Comparison of ENCODE assay signal across 4 cellular contexts in genomic region chr17:12313786-12314185, GRCh38.
TF ChIP-seq lines count a peak whose summit lies in the region.

No MANE protein-coding gene starts in this region.

TF ChIP-seq in HepG2, 621 proteins besides CTCF, POLR2A, EP300 and RAD21:
- TF ChIP-seq NAIF1 (CRISPR knock-in tag; IDR thresholded peaks at IDR 0.05; ENCODE audit: borderline replicate concordance) (no peak), MAFF (IDR thresholded peaks at IDR 0.05; ENCODE audit: low read depth, low read length) (peak; percentile 46; the same call in 1 of the 2 replicates), MAFK (conservative IDR thresholded peaks at IDR 0.05 in 1 of 2, IDR thresholded peaks at IDR 0.05 in 1 of 2; ENCODE audit: low read length in 2 of 2) (peak; percentile 52 to 71; a peak in 3 of 4 replicates), NCOA5 (CRISPR knock-in tag; IDR thresholded peaks at IDR 0.05) (no peak), NFATC3 (CRISPR knock-in tag; IDR thresholded peaks at IDR 0.05) (no peak), HMG20B (CRISPR knock-in tag; conservative IDR thresholded peaks at IDR 0.05) (no peak), SNAI1 (CRISPR knock-in tag; IDR thresholded peaks at IDR 0.05; ENCODE audit: borderline replicate concordance) (no peak), RCOR2 (CRISPR knock-in tag; IDR thresholded peaks at IDR 0.05) (no peak), PAF1 (CRISPR knock-in tag; IDR thresholded peaks at IDR 0.05) (no peak), ZNF292 (CRISPR knock-in tag; IDR thresholded peaks at IDR 0.05; ENCODE audit: borderline replicate concordance, low read depth) (no peak), ZNF513 (CRISPR knock-in tag; conservative IDR thresholded peaks at IDR 0.05) (no peak)

TF ChIP-seq in A549, 52 proteins besides CTCF, POLR2A, EP300 and RAD21:
- TF ChIP-seq MAZ (IDR thresholded peaks at IDR 0.05; ENCODE audit: borderline replicate concordance, low read depth, low read length) = no peak
- no peak for TF ChIP-seq HOXB13 (CRISPR knock-in tag; IDR thresholded peaks at IDR 0.05; ENCODE audit: low read depth)
- peak; percentile 69 for TF ChIP-seq MAFK (IDR thresholded peaks at IDR 0.05; ENCODE audit: partially characterized antibody)
TF ChIP-seq in A549: peak in this region for 1.

TF ChIP-seq in IMR-90, 13 proteins besides CTCF, POLR2A, EP300 and RAD21:
- TF ChIP-seq FOS (IDR thresholded peaks at IDR 0.05; ENCODE audit: low read depth, low read length) (no peak), MAFK (IDR thresholded peaks at IDR 0.05; ENCODE audit: low read depth, low read length) (peak; percentile 28; the same call in 1 of the 2 replicates), MXI1 (IDR thresholded peaks at IDR 0.05; ENCODE audit: borderline replicate concordance, low read depth, low read length) (no peak), NFE2L2 (IDR thresholded peaks at IDR 0.05; ENCODE audit: low read depth, low read length) (no peak), BHLHE40 (IDR thresholded peaks at IDR 0.05; ENCODE audit: low read depth, low read length) (no peak), USF2 (IDR thresholded peaks at IDR 0.05; ENCODE audit: low read depth, low read length) (no peak), CHD1 (IDR thresholded peaks at IDR 0.05; ENCODE audit: low read depth, low read length) (no peak)

TF ChIP-seq in WTC11, 78 proteins besides CTCF, POLR2A, EP300 and RAD21:
- TF ChIP-seq SMAD4 (CRISPR knock-in tag; IDR thresholded peaks at IDR 0.05) = no peak
- TF ChIP-seq ZNF423 (CRISPR knock-in tag; IDR thresholded peaks at IDR 0.05) = no peak
- no peak for TF ChIP-seq ATF1 (CRISPR knock-in tag; IDR thresholded peaks at IDR 0.05)
- no peak for TF ChIP-seq PRDM15 (CRISPR knock-in tag; IDR thresholded peaks at IDR 0.05)
- TF ChIP-seq CREM (CRISPR knock-in tag; IDR thresholded peaks at IDR 0.05) = no peak
- TF ChIP-seq HMGA2 (CRISPR knock-in tag; IDR thresholded peaks at IDR 0.05) = no peak
- no peak for TF ChIP-seq RELA (CRISPR knock-in tag; IDR thresholded peaks at IDR 0.05; ENCODE audit: borderline replicate concordance)
- TF ChIP-seq ATF3 (CRISPR knock-in tag; conservative IDR thresholded peaks at IDR 0.05) = no peak
